Comparison of ENCODE assay signal across 7 cellular contexts in genomic region chr3:184005981-184006507, GRCh38. TPM values are rescaled to one million over a fixed set of nuclear protein-coding genes. Genes with fewer than 3 reads are reported as not detected.
DNase-seq lines count a peak whose midpoint lies in the region; ATAC-seq, FAIRE-seq and TF ChIP-seq lines count a peak whose summit lies in the region.

No MANE protein-coding gene starts in this region.

- peaks cover 2% of the 10 kb centered on the region for H3K4me1 ChIP-seq in ovary (ENCODE audit: insufficient read depth)

- no peaks in the 10 kb centered on the region for H3K36me3 ChIP-seq in ovary

- H3K27me3 ChIP-seq in ovary, result no peaks in the 10 kb centered on the region

- ATAC-seq in HG03565 (IDR thresholded peaks at IDR 0.05; ENCODE audit: unreplicated experiment), result no peak

- FAIRE-seq in GM12891 (lab: Jason Lieb, UNC) (peak; percentile 61), H54 (lab: Jason Lieb, UNC) (peak; percentile 92)

- TF ChIP-seq POLR2A in GM12891 (IDR thresholded peaks at IDR 0.05; ENCODE audit: low read depth, low read length) (no peak), H54 (IDR thresholded peaks at IDR 0.05; ENCODE audit: low read depth, low read length) (no peak), ovary (IDR thresholded peaks at IDR 0.05) (no peak)

- WGBS in ovary, 3 donors, result 14 to 28% (median 20%) methylated on average over 11 of the region's 11 CpGs

- H3K4me3 ChIP-seq in fibroblast of pulmonary artery (replicated peaks; ENCODE audit: low read depth, low read length), result no peak overlapping the region
- no peak overlapping the region for H3K4me3 ChIP-seq in ovary

- intact Hi-C loops in ovary (cut with DNase I), result loop anchor here in 1 of 4 donors (10.0 kb wide), 1 partner anchor 101 kb away; no protein-coding TSS in a partner anchor

- DNase-seq in GM12891 (ENCODE audit: insufficient read length, low spot score) (peak; percentile 47), H54 (ENCODE audit: insufficient read length, low spot score) (peak; percentile 63), NCI-H1105 (lab: John Stamatoyannopoulos, UW) (peak; percentile 99), SW480 (ENCODE audit: low spot score) (peak; percentile 95), fibroblast of pulmonary artery (ENCODE audit: low read depth) (peak; percentile 15), ovary (peak; percentile 16 to 51 (median 26))

- no peaks in the 10 kb centered on the region for H3K9me3 ChIP-seq in ovary

- no peak for TF ChIP-seq EP300 in ovary (IDR thresholded peaks at IDR 0.05)

- TF ChIP-seq CTCF in fibroblast of pulmonary artery (IDR thresholded peaks at IDR 0.05; ENCODE audit: low read length, missing control alignments), result no peak
- no peak for TF ChIP-seq CTCF in ovary (IDR thresholded peaks at IDR 0.05)

- no peak overlapping the region for H3K27ac ChIP-seq in ovary

TF ChIP-seq in GM12891, 5 proteins besides CTCF, POLR2A, EP300 and RAD21:
- no peak for TF ChIP-seq PAX5 (IDR thresholded peaks at IDR 0.05; ENCODE audit: insufficient read depth, low read length, severe bottlenecking)
- TF ChIP-seq POU2F2 (IDR thresholded peaks at IDR 0.05; ENCODE audit: low read depth, low read length), result no peak
- no peak for TF ChIP-seq SPI1 (IDR thresholded peaks at IDR 0.05; ENCODE audit: low read depth, low read length)
- no peak for TF ChIP-seq POLR2AphosphoS5 (IDR thresholded peaks at IDR 0.05; ENCODE audit: low read depth, low read length)
- no peak for TF ChIP-seq TAF1 (IDR thresholded peaks at IDR 0.05; ENCODE audit: low read depth, low read length)

RNA-seq across cellular contexts. Expression of gene ABCC5, which starts 11.6 kb away (rescaled TPM):
- polyA plus RNA-seq in GM12891 (2012; ENCODE audit: low read depth, missing spikeins), result 2.7 TPM
- total RNA-seq in ovary, result 10 to 100 TPM; 16.3 to 23.1 (median 19.8) TPM
- polyA plus RNA-seq in ovary, result 10 to 100 TPM; 19.4 to 29.4 TPM

RNA-seq across cellular contexts. Expression of gene HTR3D, which starts 25.5 kb away (rescaled TPM):
- not detected for polyA plus RNA-seq in GM12891 (2012; ENCODE audit: low read depth, missing spikeins)
- total RNA-seq in ovary, result under 1 TPM in 1 of 7 donors, not detected in 6; 0.24 TPM
- not detected for polyA plus RNA-seq in ovary

RNA-seq across cellular contexts. Expression of gene HTR3C, which starts 46.8 kb away (rescaled TPM):
- polyA plus RNA-seq in GM12891 (2012; ENCODE audit: low read depth, missing spikeins), result not detected
- not detected for total RNA-seq in ovary
- polyA plus RNA-seq in ovary, result not detected

Comparison
In these comparisons a context has a peak if more than half of its experiments do, and no peak if none do; other contexts are left out.
1. DNase-seq: peak in every context shown above with its lines; median percentile 99 in NCI-H1105; 95 in SW480; 63 in H54; 47 in GM12891; 26 in ovary; 15 in fibroblast of pulmonary artery.